19 cellular contexts compared by ENCODE assay signal in the genomic region with DNA sequence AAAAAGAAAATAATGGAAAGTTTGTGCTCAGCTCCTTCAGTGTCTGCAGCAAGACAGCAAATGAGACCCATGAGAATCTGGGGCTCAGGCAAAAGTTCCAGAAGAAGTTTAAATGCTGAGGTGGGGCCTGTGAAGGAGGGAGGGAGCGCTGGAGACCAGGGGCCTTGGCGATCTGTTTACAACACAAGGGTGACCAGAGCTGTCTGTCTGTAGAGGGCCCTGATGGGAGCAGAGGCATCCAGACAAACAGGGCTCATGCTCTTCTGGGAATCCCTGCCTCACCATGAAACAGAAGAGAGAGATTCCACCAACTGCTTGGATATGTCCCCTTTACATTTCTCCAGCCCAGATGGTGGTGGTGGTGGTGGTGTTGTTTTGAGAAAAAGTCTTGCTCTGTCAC.
"Had no signal": no experiment of that assay in that cellular context is flagged by ENCODE, and none has a peak within 500 bp of the region (broad histone marks: within the 10 kb centered on the region; RNA-seq: fewer than 3 reads in every experiment).

No MANE protein-coding gene starts in this region.

- ATAC-seq: activated CD4-positive, alpha-beta T cell treated with anti-CD3 and anti-CD28 coated beads for 36 hours; effector memory CD8-positive, alpha-beta T cell; left ventricle myocardium superior; right cardiac atrium; stimulated activated naive CD8-positive, alpha-beta T cell treated with anti-CD3 and anti-CD28 coated beads, Interleukin-15, amount 100 ng/mL, for 72 hours; WTC11 had no signal

- H3K27ac ChIP-seq: esophagus squamous epithelium, heart right ventricle, prostate gland, suprapubic skin, transverse colon had no signal

- H3K36me3 ChIP-seq: esophagus squamous epithelium, heart right ventricle, prostate gland, suprapubic skin, transverse colon had no signal

- H3K4me3 ChIP-seq: esophagus squamous epithelium, heart right ventricle, prostate gland, skin epidermis, suprapubic skin, transverse colon had no signal

- H3K9me3 ChIP-seq: esophagus squamous epithelium, heart right ventricle, prostate gland, suprapubic skin, transverse colon had no signal

- DNase-seq: activated CD4-positive, alpha-beta T cell treated with anti-CD3 and anti-CD28 coated beads for 36 hours; activated CD4-positive, alpha-beta T cell treated with anti-CD3 and anti-CD28 coated beads, Interleukin-2, amount 50 U/mL, for 48 hours; activated gamma-delta T cell treated with Interleukin-2 at 50 U/mL for 16 hours; activated T-cell treated with anti-CD3 and anti-CD28 coated beads for 4 hours; dermis blood vessel endothelial cell; effector memory CD8-positive, alpha-beta T cell; esophagus squamous epithelium; heart right ventricle; immature natural killer cell; left ventricle myocardium superior; right cardiac atrium; stimulated activated CD4-positive, alpha-beta T cell treated with anti-CD3 and anti-CD28 coated beads, Interleukin-15, amount 100 ng/mL, for 24 hours; stimulated activated CD4-positive, alpha-beta T cell treated with anti-CD3 and anti-CD28 coated beads, Interleukin-2, amount 100 ng/mL, for 48 hours; stimulated activated naive CD8-positive, alpha-beta T cell treated with anti-CD3 and anti-CD28 coated beads, Interleukin-15, amount 100 ng/mL, for 72 hours; transverse colon had no signal

- H3K4me1 ChIP-seq: prostate gland had no signal

- H3K27me3 ChIP-seq: esophagus squamous epithelium, heart right ventricle, suprapubic skin, transverse colon had no signal
